12 cellular contexts compared by ENCODE assay signal in the genomic region with DNA sequence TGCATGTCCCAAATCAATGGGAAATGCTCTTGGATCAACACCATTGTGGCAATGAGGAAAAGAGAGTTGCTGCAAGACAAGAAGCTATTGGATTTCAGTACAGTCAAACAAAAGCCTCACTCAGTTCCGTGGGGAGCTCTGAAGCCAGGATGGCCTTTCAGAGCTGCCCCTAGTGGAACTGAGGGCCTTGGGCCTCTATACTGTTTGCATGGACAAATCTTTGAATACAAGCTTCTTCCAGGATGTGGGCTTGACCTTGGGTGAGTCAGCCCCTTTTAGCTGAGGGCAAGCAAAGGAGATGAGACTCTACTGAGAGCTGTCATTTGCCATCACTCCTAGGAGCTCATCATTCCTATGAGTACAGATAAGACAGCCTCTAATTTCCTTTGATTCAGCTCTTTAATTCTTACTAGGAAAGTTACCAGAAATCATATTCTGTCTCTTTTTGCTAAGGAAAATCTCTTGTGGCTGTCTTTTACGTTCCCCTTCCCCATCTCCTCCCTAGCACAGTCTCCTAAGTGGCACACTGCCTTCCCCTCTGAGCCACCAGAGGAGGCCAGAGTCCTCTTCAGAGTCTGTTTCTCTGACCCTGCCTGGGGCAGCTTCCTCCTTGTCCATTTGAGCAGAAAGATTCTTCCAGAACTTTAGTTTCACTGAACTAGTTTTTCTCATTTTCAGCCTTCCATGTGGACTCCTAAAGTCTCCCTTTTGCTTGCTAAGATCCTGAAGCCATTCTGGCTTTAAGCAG.
A peak's percentile ranks its signal among the peaks of the same experiment; 100 is the strongest.
DNase-seq lines count a peak whose midpoint lies in the region; ATAC-seq, FAIRE-seq and TF ChIP-seq lines count a peak whose summit lies in the region.
"Had no signal": no experiment of that assay in that cellular context is flagged by ENCODE, and none has a peak within 500 bp of the region (broad histone marks: within the 10 kb centered on the region; RNA-seq: fewer than 3 reads in every experiment).

No MANE protein-coding gene starts in this region.

- intact Hi-C loops in HepG2 (cut with micrococcal nuclease; ENCODE audit: unreplicated experiment) (loop anchor here (5.0 kb wide), 1 partner anchor 371 kb away; no protein-coding TSS in a partner anchor), right lobe of liver (cut with DNase I) (no loop called here)

- no peak for TF ChIP-seq EP300 in HepG2 (IDR thresholded peaks at IDR 0.05; ENCODE audit: low read depth in 2 of 2, low read length in 2 of 2)
- TF ChIP-seq EP300 in HepG2 (CRISPR knock-in tag; IDR thresholded peaks at IDR 0.05; ENCODE audit: borderline replicate concordance), result no peak

- ATAC-seq in HepG2 (peak; percentile 77), right lobe of liver (no peak), HG03520 (IDR thresholded peaks at IDR 0.05; ENCODE audit: unreplicated experiment) (no peak)
- ATAC-seq: heart right ventricle had no signal

- H3K36me3 ChIP-seq in HepG2 (replicated peaks in 1 of 2; ENCODE audit: control insufficient read depth in 1 of 2, insufficient read depth in 2 of 2, low read length in 2 of 2) (no peaks in the 10 kb centered on the region), right lobe of liver (no peaks in the 10 kb centered on the region), Peyer's patch (no peaks in the 10 kb centered on the region)
- H3K36me3 ChIP-seq: BLaER1, heart right ventricle had no signal

- TF ChIP-seq POLR2A in HepG2 (IDR thresholded peaks at IDR 0.05; ENCODE audit: insufficient read depth in 1 of 2, low read depth in 2 of 2, low read length in 2 of 2) (no peak), right lobe of liver (IDR thresholded peaks at IDR 0.05) (no peak), Peyer's patch (IDR thresholded peaks at IDR 0.05) (no peak)

- in situ Hi-C loops in HepG2 (cut with HindIII; ENCODE audit: extremely low pct_ligation_motif_present, low pct_unique_long_range_greater_than_20kb), result no loop called here

- 0% methylated on average over 2 of the region's 2 CpGs for WGBS in HepG2 (ENCODE audit: low lambda C conversion rate)
- 44% methylated on average over 2 of the region's 2 CpGs for WGBS in right lobe of liver (ENCODE audit: insufficient coverage, low coverage, low lambda C conversion rate, missing lambda C conversion rate)

- TF ChIP-seq RAD21 in HepG2 (CRISPR knock-in tag; IDR thresholded peaks at IDR 0.05), result no peak

- CTCF ChIA-PET in HepG2 (lab: Yijun Ruan, JAX; ENCODE audit: low intra/inter-chr PET ratio, low total read pairs), result no interaction called here

- H3K4me1 ChIP-seq in HepG2 (ENCODE audit: insufficient read depth, low read length) (no peaks in the 10 kb centered on the region), right lobe of liver (no peaks in the 10 kb centered on the region), Peyer's patch (no peaks in the 10 kb centered on the region)
- H3K4me1 ChIP-seq: BLaER1, heart right ventricle, parathyroid adenoma had no signal

- TF ChIP-seq CTCF in HepG2 (CRISPR knock-in tag; IDR thresholded peaks at IDR 0.05) (peak; percentile 62), right lobe of liver (IDR thresholded peaks at IDR 0.05) (no peak), Peyer's patch (IDR thresholded peaks at IDR 0.05) (peak in 4 of 6 experiments; percentile 23 to 47 (median 36))

- H2AFZ ChIP-seq in HepG2 (ENCODE audit: low read length), result no peak overlapping the region
- H2AFZ ChIP-seq: parathyroid adenoma had no signal

- H3K79me2 ChIP-seq in HepG2 (ENCODE audit: insufficient read depth, low read length), result no peaks in the 10 kb centered on the region
- H3K79me2 ChIP-seq: parathyroid adenoma had no signal

- no peak for FAIRE-seq in HepG2 (lab: Jason Lieb, UNC)

- H3K4me3 ChIP-seq in HepG2 (replicated peaks in 1 of 3; ENCODE audit: insufficient read depth in 1 of 3, low read depth in 2 of 3, low read length in 3 of 3) (no peak overlapping the region), right lobe of liver (no peak overlapping the region), Peyer's patch (no peak overlapping the region)
- H3K4me3 ChIP-seq: BLaER1, heart right ventricle had no signal

- H4K20me1 ChIP-seq in HepG2 (ENCODE audit: insufficient read depth, low read length), result no peaks in the 10 kb centered on the region
- H4K20me1 ChIP-seq: BLaER1 had no signal

- H3K9ac ChIP-seq in HepG2 (ENCODE audit: insufficient read depth, low read depth, low read length), result no peak overlapping the region
- H3K9ac ChIP-seq: BLaER1, parathyroid adenoma had no signal

- H3K9me3 ChIP-seq in HepG2 (ENCODE audit: low read length) (no peaks in the 10 kb centered on the region), right lobe of liver (no peaks in the 10 kb centered on the region), Peyer's patch (peaks cover 0 to under 1% (median 0%) of the 10 kb centered on the region in 4 donors)
- H3K9me3 ChIP-seq: BLaER1 had no signal

- H3K4me2 ChIP-seq in HepG2 (ENCODE audit: low read depth, low read length), result no peak overlapping the region
- H3K4me2 ChIP-seq: BLaER1 had no signal

- no peak overlapping the region for H3K27ac ChIP-seq in HepG2 (ENCODE audit: extremely low read length, insufficient read depth, low read length)
- no peak overlapping the region for H3K27ac ChIP-seq in right lobe of liver
- no peak overlapping the region for H3K27ac ChIP-seq in Peyer's patch
- H3K27ac ChIP-seq: BLaER1, heart right ventricle, parathyroid adenoma had no signal

- BruUV-seq in HepG2 (replicated peaks; lab: Mats Ljungman, UMichigan), result no TSS peak

- no peak for DNase-seq in HepG2 (ENCODE audit: low spot score)
- DNase-seq in right lobe of liver, result no peak
- no peak for DNase-seq in Peyer's patch
- DNase-seq in globus pallidus (ENCODE audit: low spot score), result peak; percentile 4
- DNase-seq in activated CD8-positive, alpha-beta memory T cell treated with anti-CD3 and anti-CD28 coated beads for 24 hours, result no peak
- no peak for DNase-seq in NCI-H146 treated with DMSO at 0.1 percent for 48 hours (lab: John Stamatoyannopoulos, UW; ENCODE audit: unreplicated experiment)
- DNase-seq in cortex of kidney (lab: John Stamatoyannopoulos, UW), result no peak
- DNase-seq: activated CD4-positive, alpha-beta T cell treated with anti-CD3 and anti-CD28 coated beads, Interleukin-2, amount 50 U/mL, for 1 hour; heart right ventricle had no signal

- H3K27me3 ChIP-seq in HepG2 (ENCODE audit: control insufficient read depth in 1 of 2, insufficient read depth in 2 of 2, low read length in 2 of 2) (no peaks in the 10 kb centered on the region), right lobe of liver (no peaks in the 10 kb centered on the region), Peyer's patch (no peaks in the 10 kb centered on the region)
- H3K27me3 ChIP-seq: BLaER1, heart right ventricle had no signal

- POLR2A ChIA-PET in HepG2 (lab: Yijun Ruan, JAX), result no interaction called here

TF ChIP-seq in HepG2, 621 proteins besides CTCF, POLR2A, EP300 and RAD21 (continues in another document):
- no peak for TF ChIP-seq ZNF431 (CRISPR knock-in tag; IDR thresholded peaks at IDR 0.05; ENCODE audit: borderline replicate concordance, low read depth)
- TF ChIP-seq KDM5A (IDR thresholded peaks at IDR 0.05; ENCODE audit: borderline replicate concordance, low read length), result no peak
- peak; percentile 60 for TF ChIP-seq STAG1 (CRISPR knock-in tag; IDR thresholded peaks at IDR 0.05)
- no peak for TF ChIP-seq ZNF503 (CRISPR knock-in tag; IDR thresholded peaks at IDR 0.05)
- no peak for TF ChIP-seq PRDM10 (CRISPR knock-in tag; IDR thresholded peaks at IDR 0.05; ENCODE audit: low read depth)
- no peak for TF ChIP-seq SRY (CRISPR knock-in tag; IDR thresholded peaks at IDR 0.05)
- no peak for TF ChIP-seq ZSCAN31 (CRISPR knock-in tag; IDR thresholded peaks at IDR 0.05; ENCODE audit: low read depth)

Comparison
In these comparisons a context has a peak if more than half of its experiments do, and no peak if none do; other contexts are left out.
1. CTCF ChIP-seq: peak in HepG2 (single experiment) and Peyer's patch (4 of 6); none in right lobe of liver (0 of 4).